In the genomic region with DNA sequence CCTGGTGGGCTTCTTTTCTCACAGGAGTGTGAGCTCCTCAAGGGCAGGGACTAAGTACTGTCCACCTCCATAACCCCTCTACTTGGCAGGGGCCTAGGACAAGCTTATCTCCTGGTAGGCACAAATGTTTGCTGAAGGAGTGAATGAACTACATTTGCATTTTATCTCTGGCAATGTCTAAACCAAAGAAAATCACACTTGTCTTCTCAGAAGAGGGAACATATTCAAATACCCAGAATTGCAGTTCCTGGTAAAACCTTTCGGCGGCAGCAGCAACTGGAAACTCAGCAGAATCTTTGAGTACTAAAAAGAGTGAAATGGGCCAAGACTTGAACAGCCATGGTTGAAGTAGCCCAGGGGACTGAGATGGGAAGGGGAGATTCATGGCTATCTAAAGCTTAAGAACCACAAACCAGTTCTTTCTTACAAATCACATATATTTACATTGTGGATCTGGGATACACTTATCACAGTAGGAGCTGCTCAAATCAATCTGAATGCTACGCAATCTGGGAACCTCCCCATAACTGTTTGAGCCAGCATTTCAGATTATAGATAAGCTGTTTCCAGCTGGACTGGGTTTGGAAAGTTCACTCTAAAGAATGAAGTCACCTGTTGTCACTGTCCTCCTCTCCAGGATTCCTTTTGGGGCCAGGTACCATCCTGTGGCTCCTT, we compare ENCODE assay signal across 8 cellular contexts. TPM values are rescaled to one million over a fixed set of nuclear protein-coding genes. Genes with fewer than 3 reads are reported as not detected.
A peak's percentile ranks its signal among the peaks of the same experiment; 100 is the strongest.
DNase-seq lines count a peak whose midpoint lies in the region; ATAC-seq and TF ChIP-seq lines count a peak whose summit lies in the region.

No MANE protein-coding gene starts in this region.

- no peak for ATAC-seq in HG03196 (IDR thresholded peaks at IDR 0.05; ENCODE audit: unreplicated experiment)
- ATAC-seq in GM18858 (IDR thresholded peaks at IDR 0.05; ENCODE audit: unreplicated experiment): no peak

- in situ Hi-C loops in KBM-7 (cut with MboI; ENCODE audit: low pct_unique_long_range_greater_than_20kb, low sequenced_read_pairs): no loop called here

- peak overlapping the region; percentile 5; the same call in 1 of the 2 replicates for H3K27ac ChIP-seq in C4-2B

- TF ChIP-seq CTCF in C4-2B (conservative IDR thresholded peaks at IDR 0.05) (no peak; the same call in 1 of the 2 replicates), kidney epithelial cell (IDR thresholded peaks at IDR 0.05; ENCODE audit: insufficient read depth, low read length, poor library complexity, severe bottlenecking) (peak; percentile 39)

- H3K36me3 ChIP-seq in kidney epithelial cell (ENCODE audit: control insufficient read depth, insufficient read depth, low read length): peaks cover 2% of the 10 kb centered on the region

- H3K4me3 ChIP-seq in kidney epithelial cell (ENCODE audit: low read depth, low read length): no peak overlapping the region

- peak; percentile 75 for DNase-seq in KBM-7
- peak; percentile 33 for DNase-seq in activated effector memory CD4-positive, alpha-beta T cell treated with Interleukin-2 at 50 U/mL for 16 hours
- no peak for DNase-seq in kidney epithelial cell (ENCODE audit: low read depth)
- DNase-seq in NCI-H748 treated with DMSO at 0.1 percent for 48 hours (lab: John Stamatoyannopoulos, UW): no peak
- no peak for DNase-seq in DMS114 treated with DMSO at 0.1 percent for 48 hours (lab: John Stamatoyannopoulos, UW; ENCODE audit: unreplicated experiment)

- H3K27me3 ChIP-seq in kidney epithelial cell (ENCODE audit: control insufficient read depth, insufficient read depth, low read length): no peaks in the 10 kb centered on the region

RNA-seq across cellular contexts. Expression of a gene that starts 18.7 kb away (rescaled TPM):
- 37.2 and 39.0 TPM in 2 replicates for total RNA-seq in kidney epithelial cell

RNA-seq across cellular contexts. Expression of a gene that starts 27.7 kb away (rescaled TPM):
- 17.4 and 21.3 TPM in 2 replicates for total RNA-seq in kidney epithelial cell

RNA-seq across cellular contexts. Expression of a gene that starts 42.2 kb away (rescaled TPM):
- 95.9 and 97.7 TPM in 2 replicates for total RNA-seq in kidney epithelial cell

RNA-seq across cellular contexts. Expression of a gene that starts 49.9 kb away (rescaled TPM):
- 23.4 and 25.7 TPM in 2 replicates for total RNA-seq in kidney epithelial cell

Comparison
In these comparisons a context has a peak if more than half of its experiments do, and no peak if none do; other contexts are left out.
1. DNase-seq: peak in KBM-7 (single experiment) and activated effector memory CD4-positive, alpha-beta T cell treated with Interleukin-2 at 50 U/mL for 16 hours (single experiment); none in kidney epithelial cell (single experiment), NCI-H748 treated with DMSO at 0.1 percent for 48 hours (single experiment) and DMS114 treated with DMSO at 0.1 percent for 48 hours (single experiment).